ENCODE assay signal across 10 cellular contexts in genomic region chr2:113848758-113849460, GRCh38. TPM values are rescaled to one million over a fixed set of nuclear protein-coding genes. Genes with fewer than 3 reads are reported as not detected.
DNase-seq lines count a peak whose midpoint lies in the region; ATAC-seq lines count a peak whose summit lies in the region.
"Had no signal": no experiment of that assay in that cellular context is flagged by ENCODE, and none has a peak within 500 bp of the region (broad histone marks: within the 10 kb centered on the region; RNA-seq: fewer than 3 reads in every experiment).

No MANE protein-coding gene starts in this region.

- peak overlapping the region; percentile 73 for H3K27ac ChIP-seq in epithelial cell of prostate

- POLR2A ChIA-PET in naive thymus-derived CD8-positive, alpha-beta T cell (lab: Charles Lee): no interaction called here

- intact Hi-C loops in posterior cingulate gyrus (cut with DNase I): no loop called here

- peak overlapping the region in 2 of 10 donors; percentile 5 to 63 for H3K27ac Mint-ChIP-seq in naive thymus-derived CD8-positive, alpha-beta T cell
- H3K27ac Mint-ChIP-seq: brain had no signal

- H3K36me3 Mint-ChIP-seq in naive thymus-derived CD8-positive, alpha-beta T cell: peaks cover 16 to 36% (median 27%) of the 10 kb centered on the region in 3 donors

- DNase-seq in stimulated activated naive CD4-positive, alpha-beta T cell treated with Interleukin-2 at 50 U/mL for 16 hours (lab: John Stamatoyannopoulos, UW): peak; percentile 3
- DNase-seq in stimulated activated naive CD4-positive, alpha-beta T cell (lab: John Stamatoyannopoulos, UW): no peak
- DNase-seq in HPDE6-E6E7 (ENCODE audit: extremely low spot score) (peak; percentile 96), epithelial cell of prostate (ENCODE audit: low read depth, low spot score) (peak; percentile 91), KBM-7 (no peak), posterior cingulate gyrus (no peak), NCI-H1930 (lab: John Stamatoyannopoulos, UW) (no peak)
- DNase-seq in naive thymus-derived CD8-positive, alpha-beta T cell: no peak

- peaks cover 0 to 4% (median 3%) of the 10 kb centered on the region in 4 donors for H3K4me1 Mint-ChIP-seq in naive thymus-derived CD8-positive, alpha-beta T cell
- H3K4me1 Mint-ChIP-seq: brain had no signal

- ATAC-seq in naive thymus-derived CD8-positive, alpha-beta T cell: no peak
- ATAC-seq: SK-N-SH treated with all-trans-retinoic acid at 6 μM for 48 hours had no signal

- in situ Hi-C loops in KBM-7 (cut with MboI; ENCODE audit: low pct_unique_long_range_greater_than_20kb, low sequenced_read_pairs): no loop called here

- peaks cover 0 to 10% (median 3%) of the 10 kb centered on the region in 9 donors for H3K9me3 Mint-ChIP-seq in naive thymus-derived CD8-positive, alpha-beta T cell

- H3K27me3 Mint-ChIP-seq in naive thymus-derived CD8-positive, alpha-beta T cell: no peaks in the 10 kb centered on the region
- H3K27me3 Mint-ChIP-seq: brain had no signal

- H3K4me3 Mint-ChIP-seq in naive thymus-derived CD8-positive, alpha-beta T cell: no peak overlapping the region
- H3K4me3 Mint-ChIP-seq: brain had no signal

RNA-seq across cellular contexts. Expression of gene ACTR3, which starts 41.0 kb away (rescaled TPM):
- total RNA-seq in naive thymus-derived CD8-positive, alpha-beta T cell: 100 to 1,000 TPM; 228 to 231 TPM
- 100 to 1,000 TPM; 390 to 476 (median 471) TPM for polyA plus RNA-seq in naive thymus-derived CD8-positive, alpha-beta T cell

Comparison
In these comparisons a context has a peak if more than half of its experiments do, and no peak if none do; other contexts are left out.
1. DNase-seq: peak in stimulated activated naive CD4-positive, alpha-beta T cell treated with Interleukin-2 at 50 U/mL for 16 hours (single experiment), HPDE6-E6E7 (single experiment) and epithelial cell of prostate (single experiment); none in stimulated activated naive CD4-positive, alpha-beta T cell (0 of 6), KBM-7 (single experiment), posterior cingulate gyrus (0 of 10), naive thymus-derived CD8-positive, alpha-beta T cell (0 of 10) and NCI-H1930 (0 of 2).